In genomic region chr3:100330651-100331050, GRCh38 we compare ENCODE assay signal across 26 cellular contexts.
"Had no signal": no experiment of that assay in that cellular context is flagged by ENCODE, and none has a peak within 500 bp of the region (broad histone marks: within the 10 kb centered on the region; RNA-seq: fewer than 3 reads in every experiment).

No MANE protein-coding gene starts in this region.

- H3K36me3 ChIP-seq: colonic mucosa had no signal

- ATAC-seq: effector memory CD8-positive, alpha-beta T cell; esophagus mucosa; gastrocnemius medialis; heart left ventricle; left colon; lower lobe of right lung; mucosa of descending colon had no signal

- H3K4me3 Mint-ChIP-seq: dendritic cell treated with granulocyte-macrophage colony-stimulating factor and Interleukin-4, amounts not matched to agents 40 ng/mL and 50 ng/mL, for 4 days; effector memory CD8-positive, alpha-beta T cell; endodermal cell; immature natural killer cell; mesothelial cell of epicardium had no signal

- H3K27ac Mint-ChIP-seq: dendritic cell treated with granulocyte-macrophage colony-stimulating factor and Interleukin-4, amounts not matched to agents 40 ng/mL and 50 ng/mL, for 4 days; effector memory CD8-positive, alpha-beta T cell; endodermal cell; mesothelial cell of epicardium; naive B cell had no signal

- H3K9me3 Mint-ChIP-seq: effector memory CD8-positive, alpha-beta T cell had no signal

- H3K4me2 ChIP-seq: hepatocyte had no signal

- DNase-seq: colonic mucosa; cortex of kidney; effector CD8-positive, alpha-beta T cell; effector memory CD8-positive, alpha-beta T cell; endodermal cell; erythroblast; esophagus squamous epithelium; foreskin fibroblast; foreskin melanocyte; gastrocnemius medialis; heart left ventricle; hypothalamus; immature natural killer cell; islet precursor cell; kidney; kidney glomerular epithelial cell; left colon; left ventricle myocardium inferior; lower lobe of right lung; mucosa of descending colon; naive B cell had no signal

- H3K27me3 ChIP-seq: colonic mucosa, esophagus squamous epithelium, gastrocnemius medialis, heart left ventricle, hepatocyte had no signal

- H3K27ac ChIP-seq: colonic mucosa, epithelial cell of prostate, esophagus squamous epithelium, heart left ventricle, hepatocyte, left ventricle myocardium inferior, lower lobe of right lung had no signal

- H3K27me3 Mint-ChIP-seq: dendritic cell treated with granulocyte-macrophage colony-stimulating factor and Interleukin-4, amounts not matched to agents 40 ng/mL and 50 ng/mL, for 4 days; effector memory CD8-positive, alpha-beta T cell; naive B cell had no signal

- H3K4me3 ChIP-seq: colonic mucosa, esophagus squamous epithelium, gastrocnemius medialis, heart left ventricle, hepatocyte, left ventricle myocardium inferior, lower lobe of right lung, mucosa of descending colon had no signal

- H3K9me3 ChIP-seq: colonic mucosa, esophagus squamous epithelium, gastrocnemius medialis, lower lobe of right lung had no signal
